In the genomic region with DNA sequence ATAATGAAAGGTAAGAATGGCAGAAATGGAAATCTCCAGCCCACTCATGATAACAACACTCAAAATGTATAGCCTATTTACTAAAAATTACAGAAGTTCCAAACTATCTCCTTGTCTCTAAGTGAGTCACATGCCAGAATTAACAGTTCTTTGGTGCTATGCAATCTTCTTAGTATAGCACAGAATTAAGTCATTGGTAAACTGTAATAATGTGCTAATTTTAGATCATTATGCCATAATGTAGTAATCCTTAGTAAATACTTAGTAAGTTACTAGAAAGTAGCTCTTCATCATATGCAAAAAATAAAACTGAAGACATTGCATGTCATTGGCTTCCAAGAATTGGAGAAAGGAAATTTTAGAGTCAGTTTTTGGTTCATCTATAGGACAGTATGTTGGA, we compare ENCODE assay signal across 14 cellular contexts. TPM values are rescaled to one million over a fixed set of nuclear protein-coding genes. Genes with fewer than 3 reads are reported as not detected.
DNase-seq lines count a peak whose midpoint lies in the region; ATAC-seq and TF ChIP-seq lines count a peak whose summit lies in the region.
"Had no signal": no experiment of that assay in that cellular context is flagged by ENCODE, and none has a peak within 500 bp of the region (broad histone marks: within the 10 kb centered on the region; RNA-seq: fewer than 3 reads in every experiment).

No MANE protein-coding gene starts in this region.

- H3K9me2 ChIP-seq in PC-3 (replicated peaks; ENCODE audit: low read length): no peaks in the 10 kb centered on the region

- peaks cover 12% of the 10 kb centered on the region for H3K9me3 Mint-ChIP-seq in activated CD4-positive, alpha-beta T cell treated with anti-CD3 and anti-CD28 coated beads, Interleukin-2, amount 10 ng/mL, durations not matched to agents 24 days and 14 days
- H3K9me3 Mint-ChIP-seq in central memory CD8-positive, alpha-beta T cell: peaks cover 6% of the 10 kb centered on the region

- H3K4me3 Mint-ChIP-seq in activated CD4-positive, alpha-beta T cell treated with anti-CD3 and anti-CD28 coated beads, Interleukin-2, amount 10 ng/mL, durations not matched to agents 24 days and 14 days: peak overlapping the region; percentile 57
- H3K4me3 Mint-ChIP-seq in central memory CD8-positive, alpha-beta T cell: no peak overlapping the region

- ATAC-seq in PC-3 (0 out of 2 replicates have a peak, but pooled peaks have one; percentile 3), GM21526 (IDR thresholded peaks at IDR 0.05; ENCODE audit: low FRiP score, unreplicated experiment) (no peak)
- ATAC-seq in central memory CD8-positive, alpha-beta T cell (replicated peaks; ENCODE audit: extremely low read depth, poor library complexity, severe bottlenecking): no peak
- ATAC-seq: mucosa of descending colon had no signal

- H3K4me1 Mint-ChIP-seq in activated CD4-positive, alpha-beta T cell treated with anti-CD3 and anti-CD28 coated beads, Interleukin-2, amount 10 ng/mL, durations not matched to agents 24 days and 14 days: peaks cover 81% of the 10 kb centered on the region
- peaks cover 88% of the 10 kb centered on the region for H3K4me1 Mint-ChIP-seq in central memory CD8-positive, alpha-beta T cell

- H3K36me3 ChIP-seq in PC-3 (ENCODE audit: low read depth, low read length): no peaks in the 10 kb centered on the region
- H3K36me3 ChIP-seq in skeletal muscle satellite cell (ENCODE audit: insufficient read depth, low read length): no peaks in the 10 kb centered on the region
- H3K36me3 ChIP-seq in esophagus squamous epithelium: no peaks in the 10 kb centered on the region
- H3K36me3 ChIP-seq: Peyer's patch had no signal

- TF ChIP-seq CTCF in PC-3 (conservative IDR thresholded peaks at IDR 0.05; ENCODE audit: low read depth, low read length) (no peak), esophagus squamous epithelium (IDR thresholded peaks at IDR 0.05) (no peak)

- H3K27ac ChIP-seq in PC-3 (ENCODE audit: low read length) (peak overlapping the region; percentile 90), esophagus squamous epithelium (peak overlapping the region in 1 of 4 donors; percentile 41)
- H3K27ac ChIP-seq: hepatocyte had no signal

- peaks cover 81% of the 10 kb centered on the region for H3K36me3 Mint-ChIP-seq in activated CD4-positive, alpha-beta T cell treated with anti-CD3 and anti-CD28 coated beads, Interleukin-2, amount 10 ng/mL, durations not matched to agents 24 days and 14 days (ENCODE audit: low read depth)
- peaks cover 7% of the 10 kb centered on the region for H3K36me3 Mint-ChIP-seq in central memory CD8-positive, alpha-beta T cell (ENCODE audit: insufficient read depth)

- no peaks in the 10 kb centered on the region for H4K20me1 ChIP-seq in PC-3 (ENCODE audit: low read length)

- DNase-seq in activated CD4-positive, alpha-beta T cell treated with anti-CD3 and anti-CD28 coated beads, Interleukin-2, amount 10 ng/mL, durations not matched to agents 24 days and 14 days: no peak
- DNase-seq in activated CD4-positive, alpha-beta T cell treated with anti-CD3 and anti-CD28 coated beads, Interleukin-2, amount 50 U/mL, for 4 hours: no peak
- no peak for DNase-seq in PC-3
- DNase-seq in central memory CD8-positive, alpha-beta T cell (ENCODE audit: low spot score in 2 of 2): no peak
- DNase-seq in stimulated activated CD4-positive, alpha-beta T cell treated with anti-CD3 and anti-CD28 coated beads, Interleukin-2, amount 100 ng/mL, for 24 hours: no peak
- DNase-seq in esophagus squamous epithelium (lab: John Stamatoyannopoulos, UW): no peak
- DNase-seq: mucosa of descending colon; NCI-H2029; Peyer's patch; stimulated activated CD8-positive, alpha-beta memory T cell treated with anti-CD3 and anti-CD28 coated beads, Interleukin-4, amount 100 ng/mL, for 48 hours had no signal

- H2AFZ ChIP-seq in PC-3 (ENCODE audit: low read length): no peak overlapping the region
- H2AFZ ChIP-seq: hepatocyte had no signal

- H3K4me1 ChIP-seq in PC-3 (ENCODE audit: insufficient read depth, low read length) (peaks cover 38% of the 10 kb centered on the region), skeletal muscle satellite cell (ENCODE audit: control insufficient read depth, insufficient read depth, low read length) (peaks cover 31% of the 10 kb centered on the region), esophagus squamous epithelium (peaks cover 13 to 49% (median 22%) of the 10 kb centered on the region in 3 donors)

- H3F3A ChIP-seq in PC-3 (ENCODE audit: low read length, unreplicated experiment): peaks cover 5% of the 10 kb centered on the region

- H3K4me2 ChIP-seq in PC-3 (ENCODE audit: low read length) (peak overlapping the region; percentile 68), skeletal muscle satellite cell (ENCODE audit: low read length) (peak overlapping the region; percentile 2)
- H3K4me2 ChIP-seq: hepatocyte had no signal

- no peak overlapping the region for H3K4me3 ChIP-seq in PC-3 (ENCODE audit: low read length)
- no peak overlapping the region for H3K4me3 ChIP-seq in skeletal muscle satellite cell (ENCODE audit: low read length)
- H3K4me3 ChIP-seq in esophagus squamous epithelium: no peak overlapping the region
- H3K4me3 ChIP-seq: hepatocyte, mucosa of descending colon, Peyer's patch, skin epidermis had no signal

- intact Hi-C loops in activated CD4-positive, alpha-beta T cell treated with anti-CD3 and anti-CD28 coated beads, Interleukin-2, amount 10 ng/mL, durations not matched to agents 24 days and 14 days (cut with micrococcal nuclease): loop anchor here (5.0 kb wide), 5 partner anchors 188 to 707 kb away; a partner anchor contains a TSS
- intact Hi-C loops in PC-3 (cut with micrococcal nuclease): loop anchor here (1.0 to 5.0 kb wide), 3 partner anchors 42 to 143 kb away; a partner anchor contains a TSS
- intact Hi-C loops in esophagus squamous epithelium (cut with DNase I): no loop called here

- POLR2A ChIA-PET in PC-3 (lab: Charles Lee; ENCODE audit: unreplicated experiment): interaction anchor here (0.6 to 0.7 kb wide), 2 partner anchors 26 to 87 kb away, joined by 3 to 5 read pairs; no protein-coding TSS in a partner anchor

- H3K9ac ChIP-seq in PC-3 (ENCODE audit: low read length) (no peak overlapping the region), skeletal muscle satellite cell (ENCODE audit: low read depth, low read length) (no peak overlapping the region)

- H3K9me3 ChIP-seq in PC-3 (ENCODE audit: low read length) (no peaks in the 10 kb centered on the region), skeletal muscle satellite cell (replicated peaks; ENCODE audit: low read length) (no peaks in the 10 kb centered on the region), esophagus squamous epithelium (no peaks in the 10 kb centered on the region)
- H3K9me3 ChIP-seq: mucosa of descending colon, Peyer's patch had no signal

- no peaks in the 10 kb centered on the region for H3K27me3 Mint-ChIP-seq in activated CD4-positive, alpha-beta T cell treated with anti-CD3 and anti-CD28 coated beads, Interleukin-2, amount 10 ng/mL, durations not matched to agents 24 days and 14 days
- H3K27me3 Mint-ChIP-seq in central memory CD8-positive, alpha-beta T cell: no peaks in the 10 kb centered on the region

- TF ChIP-seq POLR2A in esophagus squamous epithelium (IDR thresholded peaks at IDR 0.05): no peak

- CTCF ChIA-PET in PC-3 (lab: Charles Lee): interaction anchor here (0.6 kb wide), 1 partner anchor 89 kb away, joined by 3 read pairs; no protein-coding TSS in a partner anchor

- no peaks in the 10 kb centered on the region for H3K79me2 ChIP-seq in PC-3 (ENCODE audit: low read length)
- H3K79me2 ChIP-seq: hepatocyte had no signal

- BruUV-seq in PC-3 (replicated peaks; lab: Mats Ljungman, UMichigan): TSS peak; percentile 78

- H3K27ac Mint-ChIP-seq in activated CD4-positive, alpha-beta T cell treated with anti-CD3 and anti-CD28 coated beads, Interleukin-2, amount 10 ng/mL, durations not matched to agents 24 days and 14 days: peak overlapping the region; percentile 78
- H3K27ac Mint-ChIP-seq in central memory CD8-positive, alpha-beta T cell (ENCODE audit: low read depth): peak overlapping the region; percentile 47

- H3K27me3 ChIP-seq in PC-3 (ENCODE audit: low read length): no peaks in the 10 kb centered on the region
- H3K27me3 ChIP-seq in skeletal muscle satellite cell (ENCODE audit: control insufficient read depth, insufficient read depth, low read length): no peaks in the 10 kb centered on the region
- no peaks in the 10 kb centered on the region for H3K27me3 ChIP-seq in esophagus squamous epithelium
- H3K27me3 ChIP-seq: hepatocyte, Peyer's patch had no signal

RNA-seq across cellular contexts. Expression of a gene that starts 39.9 kb away (rescaled TPM):
- total RNA-seq in activated CD4-positive, alpha-beta T cell treated with anti-CD3 and anti-CD28 coated beads, Interleukin-2, amount 10 ng/mL, durations not matched to agents 24 days and 14 days: 104 and 109 TPM in 2 replicates
- total RNA-seq in PC-3 (2014; rRNA removed): 48.4 and 63.6 TPM in 2 replicates
- total RNA-seq in skeletal muscle satellite cell (2012; rRNA removed): 70.7 and 71.6 TPM in 2 replicates
- total RNA-seq in esophagus squamous epithelium: 100 to 1,000 TPM in 2 of 4 donors, 10 to 100 TPM in 2; 79.0 to 177 (median 115) TPM
